Comparison of ENCODE assay signal across 8 cellular contexts in genomic region chr3:34106879-34107278, GRCh38.
DNase-seq lines count a peak whose midpoint lies in the region; ATAC-seq and TF ChIP-seq lines count a peak whose summit lies in the region.

No MANE protein-coding gene starts in this region.

- TF ChIP-seq POLR2A in erythroblast (IDR thresholded peaks at IDR 0.05; ENCODE audit: low read length), result no peak
- TF ChIP-seq POLR2A in stomach (IDR thresholded peaks at IDR 0.05), result no peak

- TF ChIP-seq EP300 in stomach (IDR thresholded peaks at IDR 0.05), result no peak

- TF ChIP-seq CTCF in A673 (conservative IDR thresholded peaks at IDR 0.05; ENCODE audit: low read depth, low read length) (peak; percentile 81), GM12875 (IDR thresholded peaks at IDR 0.05; ENCODE audit: borderline replicate concordance, insufficient read depth, low read depth, low read length) (peak; percentile 74), stomach (IDR thresholded peaks at IDR 0.05) (peak in 4 of 7 experiments; percentile 38 to 67 (median 46)), natural killer cell (IDR thresholded peaks at IDR 0.05) (no peak)

- H3K27ac Mint-ChIP-seq in natural killer cell, result no peak overlapping the region

- H3K9me3 ChIP-seq in A673 (ENCODE audit: low read depth, low read length, poor library complexity, severe bottlenecking) (no peaks in the 10 kb centered on the region), stomach (no peaks in the 10 kb centered on the region)

- no peaks in the 10 kb centered on the region for H3K36me3 Mint-ChIP-seq in natural killer cell

- H3K27me3 ChIP-seq in A673 (replicated peaks; ENCODE audit: insufficient read depth, low read depth, low read length, poor library complexity), result no peaks in the 10 kb centered on the region
- H3K27me3 ChIP-seq in stomach, result no peaks in the 10 kb centered on the region

- H3K4me3 ChIP-seq in A673 (ENCODE audit: low read depth, low read length, poor library complexity, severe bottlenecking), result no peak overlapping the region
- no peak overlapping the region for H3K4me3 ChIP-seq in GM12875 (ENCODE audit: low read depth, low read length)
- H3K4me3 ChIP-seq in stomach, result no peak overlapping the region

- ATAC-seq in HG02884 (IDR thresholded peaks at IDR 0.05; ENCODE audit: unreplicated experiment) (peak; percentile 34), natural killer cell (no peak)

- H3K4me3 Mint-ChIP-seq in natural killer cell, result no peak overlapping the region

- WGBS in stomach, 5 donors, result 38 to 57% (median 51%) methylated on average over 2 of the region's 2 CpGs

- H3K27ac ChIP-seq in A673 (ENCODE audit: low read depth, low read length, poor library complexity, severe bottlenecking), result peak overlapping the region; percentile 28
- no peak overlapping the region for H3K27ac ChIP-seq in stomach

- no TSS peak for BruUV-seq in A673 (replicated peaks; lab: Mats Ljungman, UMichigan)

- H3K4me1 ChIP-seq in A673 (ENCODE audit: insufficient read depth, low read length, poor library complexity, severe bottlenecking) (peaks cover 35% of the 10 kb centered on the region), stomach (no peaks in the 10 kb centered on the region)

- H3K9me3 Mint-ChIP-seq in natural killer cell, result peaks cover 0 to 3% of the 10 kb centered on the region in 2 donors

- peak; percentile 84 for DNase-seq in A673 (ENCODE audit: low spot score)
- DNase-seq in NCI-H82 treated with DMSO at 0.1 percent for 48 hours (lab: John Stamatoyannopoulos, UW; ENCODE audit: unreplicated experiment), result peak; percentile 22
- DNase-seq in erythroblast (lab: John Stamatoyannopoulos, UW), result peak; percentile 19 to 48
- peak; percentile 43 for DNase-seq in stomach
- DNase-seq in natural killer cell, result no peak
- no peak for DNase-seq in middle frontal gyrus (ENCODE audit: extremely low spot score, low spot score)

- H3K4me1 Mint-ChIP-seq in natural killer cell, result no peaks in the 10 kb centered on the region

- CTCF ChIA-PET in A673 (lab: Charles Lee), result interaction anchor here (1.0 kb wide), 1 partner anchor 154 kb away, joined by 4 read pairs; no protein-coding TSS in a partner anchor

- intact Hi-C loops in A673 (cut with micrococcal nuclease; ENCODE audit: unreplicated experiment), result loop anchor here (2.0 to 5.0 kb wide), 2 partner anchors 95 to 168 kb away; no protein-coding TSS in a partner anchor
- intact Hi-C loops in stomach (cut with DNase I; ENCODE audit: low total_unique reads), result no loop called here
- intact Hi-C loops in natural killer cell (cut with micrococcal nuclease), result no loop called here

- POLR2A ChIA-PET in A673 (lab: Charles Lee; ENCODE audit: low non-redundant PET), result no interaction called here

- H3K27me3 Mint-ChIP-seq in natural killer cell (ENCODE audit: low read depth in 2 of 2), result peaks cover 0 to 7% of the 10 kb centered on the region in 2 donors

- H3K36me3 ChIP-seq in A673 (ENCODE audit: insufficient read depth, low read length, poor library complexity, severe bottlenecking), result no peaks in the 10 kb centered on the region
- no peaks in the 10 kb centered on the region for H3K36me3 ChIP-seq in stomach

Comparison
In these comparisons a context has a peak if more than half of its experiments do, and no peak if none do; other contexts are left out.
1. DNase-seq: peak in A673 (single experiment), NCI-H82 treated with DMSO at 0.1 percent for 48 hours (single experiment), erythroblast (2 of 2) and stomach (single experiment); none in natural killer cell (single experiment) and middle frontal gyrus (single experiment).